35 cellular contexts compared by ENCODE assay signal in genomic region chr6:148698671-148699180, GRCh38.
"Had no signal": no experiment of that assay in that cellular context is flagged by ENCODE, and none has a peak within 500 bp of the region (broad histone marks: within the 10 kb centered on the region; RNA-seq: fewer than 3 reads in every experiment).

No MANE protein-coding gene starts in this region.

- H3K27ac ChIP-seq: ascending aorta, cardiac muscle cell, VCaP had no signal

- H3K9me3 Mint-ChIP-seq: activated B cell treated with CpG ODN at 0.5 μM for 24 hours; activated naive CD4-positive, alpha-beta T cell treated with anti-CD3 and anti-CD28 coated beads, Interleukin-2, amount 50 U/mL, for 24 hours; activated naive CD8-positive, alpha-beta T cell treated with anti-CD3 and anti-CD28 coated beads, Interleukin-2, amount 50 U/mL, for 24 hours had no signal

- H3K27me3 ChIP-seq: ascending aorta, cardiac muscle cell had no signal

- DNase-seq: activated B cell treated with CpG ODN at 0.5 μM for 24 hours; activated CD4-positive, alpha-beta memory T cell treated with anti-CD3 and anti-CD28 coated beads for 36 hours; activated CD4-positive, alpha-beta T cell treated with anti-CD3 and anti-CD28 coated beads for 4 hours; activated CD4-positive, alpha-beta T cell treated with anti-CD3 and anti-CD28 coated beads, Interleukin-2, amount 10 ng/mL, durations not matched to agents 24 days and 14 days; activated CD4-positive, alpha-beta T cell treated with anti-CD3 and anti-CD28 coated beads, Interleukin-2, amount 50 U/mL, for 1 hour; activated CD4-positive, alpha-beta T cell treated with anti-CD3 and anti-CD28 coated beads, Interleukin-2, amount 50 U/mL, for 4 hours; activated CD4-positive, CD25-positive, alpha-beta regulatory T cell treated with anti-CD3 and anti-CD28 coated beads, Interleukin-2, amount 50 U/mL, for 72 hours; activated CD8-positive, alpha-beta memory T cell treated with anti-CD3 and anti-CD28 coated beads for 24 hours; activated CD8-positive, alpha-beta memory T cell treated with anti-CD3 and anti-CD28 coated beads, Interleukin-2, amount 10 ng/mL, durations not matched to agents 7 days and 5 days; activated CD8-positive, alpha-beta memory T cell treated with anti-CD3 and anti-CD28 coated beads, Interleukin-2, amount 50 U/mL, for 48 hours; activated CD8-positive, alpha-beta T cell treated with anti-CD3 and anti-CD28 coated beads, Interleukin-2, amount 10 ng/mL, durations not matched to agents 7 days and 5 days; activated effector memory CD4-positive, alpha-beta T cell treated with Interleukin-2 at 50 U/mL for 16 hours; activated naive CD4-positive, alpha-beta T cell treated with anti-CD3 and anti-CD28 coated beads, Interleukin-2, amount 10 ng/mL, durations not matched to agents 7 days and 5 days; activated naive CD4-positive, alpha-beta T cell treated with Interleukin-2 at 50 U/mL for 16 hours; activated naive CD8-positive, alpha-beta T cell treated with anti-CD3 and anti-CD28 coated beads, Interleukin-2, amount 10 ng/mL, durations not matched to agents 7 days and 5 days; activated naive CD8-positive, alpha-beta T cell treated with anti-CD3 and anti-CD28 coated beads, Interleukin-2, amount 50 U/mL, for 24 hours; activated T-cell treated with anti-CD3 and anti-CD28 coated beads, Interleukin-2, amount 50 U/mL, for 24 hours; activated T-cell treated with anti-CD3 and anti-CD28 coated beads, Interleukin-2, amount 50 U/mL, for 48 hours; amygdala; anterior cingulate cortex; caudate nucleus; cerebellar nuclear complex; T-helper 1 cell; T-helper 2 cell; T-helper 9 cell had no signal

- H3K36me3 Mint-ChIP-seq: activated CD4-positive, alpha-beta memory T cell treated with anti-CD3 and anti-CD28 coated beads for 36 hours; activated naive CD4-positive, alpha-beta T cell treated with anti-CD3 and anti-CD28 coated beads, Interleukin-2, amount 10 ng/mL, durations not matched to agents 7 days and 5 days; activated naive CD4-positive, alpha-beta T cell treated with anti-CD3 and anti-CD28 coated beads, Interleukin-2, amount 50 U/mL, for 24 hours; activated naive CD8-positive, alpha-beta T cell; activated naive CD8-positive, alpha-beta T cell treated with anti-CD3 and anti-CD28 coated beads, Interleukin-2, amount 10 ng/mL, durations not matched to agents 7 days and 5 days; brain had no signal

- H3K27ac Mint-ChIP-seq: activated B cell treated with CpG ODN at 0.5 μM for 24 hours; activated CD4-positive, alpha-beta memory T cell treated with anti-CD3 and anti-CD28 coated beads for 36 hours; activated CD4-positive, alpha-beta T cell treated with anti-CD3 and anti-CD28 coated beads, Interleukin-2, amount 10 ng/mL, durations not matched to agents 24 days and 14 days; activated CD8-positive, alpha-beta memory T cell treated with anti-CD3 and anti-CD28 coated beads, Interleukin-2, amount 10 ng/mL, durations not matched to agents 7 days and 5 days; activated CD8-positive, alpha-beta T cell treated with anti-CD3 and anti-CD28 coated beads, Interleukin-2, amount 10 ng/mL, durations not matched to agents 7 days and 5 days; activated naive CD4-positive, alpha-beta T cell treated with anti-CD3 and anti-CD28 coated beads, Interleukin-2, amount 10 ng/mL, durations not matched to agents 7 days and 5 days; activated naive CD4-positive, alpha-beta T cell treated with anti-CD3 and anti-CD28 coated beads, Interleukin-2, amount 50 U/mL, for 24 hours; activated naive CD8-positive, alpha-beta T cell; activated naive CD8-positive, alpha-beta T cell treated with anti-CD3 and anti-CD28 coated beads, Interleukin-2, amount 10 ng/mL, durations not matched to agents 7 days and 5 days; activated naive CD8-positive, alpha-beta T cell treated with anti-CD3 and anti-CD28 coated beads, Interleukin-2, amount 50 U/mL, for 24 hours; activated T-cell treated with anti-CD3 and anti-CD28 coated beads, Interleukin-2, amount 50 U/mL, for 24 hours; activated T-helper 2 cell treated with anti-CD3 and anti-CD28 coated beads, Interferon-gamma antibody, Interleukin-2, Interleukin-4, amounts not matched to agents 10 μg/mL and 5 μg/mL and 100 μg/mL, durations not matched to agents 14 hours and 24 hours and 36 hours; brain; T-helper 1 cell treated with Interleukin-12 subunit alpha and Interleukin-12 subunit beta and Interleukin-4 antibody, amounts not matched to agents 30 μg/mL and 1 μg/mL, for 36 hours; T-helper 2 cell treated with Interferon-gamma antibody and Interleukin-4, amounts not matched to agents 5 μg/mL and 100 μg/mL, for 36 hours had no signal

- H3K4me3 ChIP-seq: ascending aorta, cardiac muscle cell had no signal

- H3K36me3 ChIP-seq: ascending aorta, cardiac muscle cell had no signal

- H3K4me3 Mint-ChIP-seq: activated B cell treated with CpG ODN at 0.5 μM for 24 hours; activated CD4-positive, alpha-beta memory T cell treated with anti-CD3 and anti-CD28 coated beads for 36 hours; activated CD4-positive, alpha-beta T cell treated with anti-CD3 and anti-CD28 coated beads, Interleukin-2, amount 10 ng/mL, durations not matched to agents 24 days and 14 days; activated CD8-positive, alpha-beta memory T cell treated with anti-CD3 and anti-CD28 coated beads, Interleukin-2, amount 10 ng/mL, durations not matched to agents 7 days and 5 days; activated CD8-positive, alpha-beta T cell treated with anti-CD3 and anti-CD28 coated beads, Interleukin-2, amount 10 ng/mL, durations not matched to agents 7 days and 5 days; activated naive CD4-positive, alpha-beta T cell treated with anti-CD3 and anti-CD28 coated beads, Interleukin-2, amount 10 ng/mL, durations not matched to agents 7 days and 5 days; activated naive CD4-positive, alpha-beta T cell treated with anti-CD3 and anti-CD28 coated beads, Interleukin-2, amount 50 U/mL, for 24 hours; activated naive CD8-positive, alpha-beta T cell; activated naive CD8-positive, alpha-beta T cell treated with anti-CD3 and anti-CD28 coated beads, Interleukin-2, amount 10 ng/mL, durations not matched to agents 7 days and 5 days; activated naive CD8-positive, alpha-beta T cell treated with anti-CD3 and anti-CD28 coated beads, Interleukin-2, amount 50 U/mL, for 24 hours; activated T-cell treated with anti-CD3 and anti-CD28 coated beads, Interleukin-2, amount 50 U/mL, for 24 hours; brain; central memory CD8-positive, alpha-beta T cell; T-helper 1 cell treated with Interleukin-12 subunit alpha and Interleukin-12 subunit beta and Interleukin-4 antibody, amounts not matched to agents 30 μg/mL and 1 μg/mL, for 36 hours; T-helper 2 cell treated with Interferon-gamma antibody and Interleukin-4, amounts not matched to agents 5 μg/mL and 100 μg/mL, for 36 hours had no signal

- ATAC-seq: activated CD8-positive, alpha-beta memory T cell treated with anti-CD3 and anti-CD28 coated beads, Interleukin-2, amount 10 ng/mL, durations not matched to agents 7 days and 5 days; activated CD8-positive, alpha-beta T cell treated with anti-CD3 and anti-CD28 coated beads, Interleukin-2, amount 10 ng/mL, durations not matched to agents 7 days and 5 days; activated naive CD8-positive, alpha-beta T cell treated with anti-CD3 and anti-CD28 coated beads, Interleukin-2, amount 50 U/mL, for 24 hours had no signal

- H3K27me3 Mint-ChIP-seq: activated B cell treated with CpG ODN at 0.5 μM for 24 hours; activated CD8-positive, alpha-beta memory T cell treated with anti-CD3 and anti-CD28 coated beads, Interleukin-2, amount 10 ng/mL, durations not matched to agents 7 days and 5 days; activated naive CD8-positive, alpha-beta T cell treated with anti-CD3 and anti-CD28 coated beads, Interleukin-2, amount 50 U/mL, for 24 hours; central memory CD8-positive, alpha-beta T cell had no signal
